9 cellular contexts compared by ENCODE assay signal in the genomic region with DNA sequence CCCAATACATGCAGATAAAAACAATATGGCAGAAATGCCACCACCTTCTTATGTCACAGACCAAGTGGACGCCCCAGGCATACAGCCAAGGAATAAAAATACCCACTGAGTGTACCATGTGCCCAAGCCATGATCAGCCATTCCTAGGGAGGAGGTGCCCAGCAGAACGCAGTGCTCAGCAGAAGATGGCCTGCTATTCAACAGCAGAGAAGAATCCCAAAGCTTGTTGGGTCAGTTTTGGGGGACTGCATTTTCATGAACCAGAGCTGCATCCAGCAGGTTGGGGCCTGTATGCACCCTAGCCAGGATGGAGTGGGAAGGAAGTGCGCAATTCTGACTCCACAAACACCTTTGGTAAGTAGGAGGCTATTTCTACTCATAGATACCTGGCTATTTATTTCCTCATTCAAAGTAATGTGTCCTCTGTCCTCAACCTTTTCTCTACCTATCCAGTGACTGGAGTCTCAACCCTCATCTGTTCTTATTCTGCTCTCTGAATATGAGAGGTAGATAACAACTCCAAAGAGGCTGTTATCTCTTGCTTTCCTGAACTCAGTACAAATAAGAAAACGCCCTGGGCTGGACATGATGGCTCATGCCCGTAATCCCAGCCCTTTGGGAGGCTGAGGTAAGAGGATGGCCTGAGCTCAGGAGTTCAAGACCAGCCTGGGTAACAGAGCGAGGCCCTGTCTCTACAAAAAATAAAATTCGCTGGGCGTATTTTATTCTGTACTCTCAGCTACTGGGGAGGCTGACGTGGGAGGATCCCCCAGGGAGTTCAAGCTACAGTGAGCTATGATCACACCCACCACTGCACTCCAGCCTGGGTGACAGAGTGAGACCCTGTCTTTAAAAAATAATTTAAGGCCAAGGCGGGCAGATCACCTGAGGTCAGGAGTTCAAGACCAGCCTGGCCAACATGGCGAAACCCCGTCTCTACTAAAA. TPM values are rescaled to one million over a fixed set of nuclear protein-coding genes. Genes with fewer than 3 reads are reported as not detected.
A peak's percentile ranks its signal among the peaks of the same experiment; 100 is the strongest.
DNase-seq lines count a peak whose midpoint lies in the region; ATAC-seq, FAIRE-seq and TF ChIP-seq lines count a peak whose summit lies in the region.
"Had no signal": no experiment of that assay in that cellular context is flagged by ENCODE, and none has a peak within 500 bp of the region (broad histone marks: within the 10 kb centered on the region; RNA-seq: fewer than 3 reads in every experiment).

No MANE protein-coding gene starts in this region.

- FAIRE-seq in H54 (lab: Jason Lieb, UNC): no peak

- H3K9me3 Mint-ChIP-seq in effector memory CD8-positive, alpha-beta T cell: no peaks in the 10 kb centered on the region
- peaks cover 0 to 3% (median 0%) of the 10 kb centered on the region in 11 donors for H3K9me3 Mint-ChIP-seq in naive thymus-derived CD4-positive, alpha-beta T cell

- peaks cover 10 to 11% of the 10 kb centered on the region in 2 donors for H3K4me1 Mint-ChIP-seq in effector memory CD8-positive, alpha-beta T cell (ENCODE audit: low read depth in 2 of 2)
- H3K4me1 Mint-ChIP-seq in naive thymus-derived CD4-positive, alpha-beta T cell: peaks cover 13 to 29% (median 20%) of the 10 kb centered on the region in 7 donors

- H3K27ac ChIP-seq in ACC112 (ENCODE audit: low read depth, low read length): peak overlapping the region; percentile 91
- no peak overlapping the region for H3K27ac ChIP-seq in naive thymus-derived CD4-positive, alpha-beta T cell (ENCODE audit: low read depth, low read length)

- CTCF ChIA-PET in naive thymus-derived CD4-positive, alpha-beta T cell (lab: Charles Lee): interaction anchor here (0.6 kb wide), 1 partner anchor 24 kb away, joined by 3 read pairs; no protein-coding TSS in a partner anchor

- peak overlapping the region; percentile 69 to 76 for H3K4me3 Mint-ChIP-seq in effector memory CD8-positive, alpha-beta T cell
- H3K4me3 Mint-ChIP-seq in naive thymus-derived CD4-positive, alpha-beta T cell: peak overlapping the region in 7 of 10 donors; percentile 6 to 87 (median 42)

- H3K4me1 ChIP-seq in ACC112 (ENCODE audit: control insufficient read depth, insufficient read depth, low read length, unreplicated experiment): peaks cover 38% of the 10 kb centered on the region
- H3K4me1 ChIP-seq in naive thymus-derived CD4-positive, alpha-beta T cell (ENCODE audit: control insufficient read depth in 2 of 2, insufficient read depth in 2 of 2, low read length in 2 of 2): peaks cover 11 to 17% of the 10 kb centered on the region in 2 donors

- ATAC-seq in HG03060 (IDR thresholded peaks at IDR 0.05; ENCODE audit: low read depth, unreplicated experiment): peak; percentile 34
- no peak for ATAC-seq in effector memory CD8-positive, alpha-beta T cell (replicated peaks)
- ATAC-seq in naive thymus-derived CD4-positive, alpha-beta T cell: no peak
- ATAC-seq in GM19035 (IDR thresholded peaks at IDR 0.05; ENCODE audit: unreplicated experiment): no peak

- H3K27me3 Mint-ChIP-seq in effector memory CD8-positive, alpha-beta T cell: no peaks in the 10 kb centered on the region
- H3K27me3 Mint-ChIP-seq in naive thymus-derived CD4-positive, alpha-beta T cell: no peaks in the 10 kb centered on the region

- POLR2A ChIA-PET in naive thymus-derived CD4-positive, alpha-beta T cell (lab: Charles Lee): interaction anchor here (0.7 to 2.3 kb wide), 3 partner anchors 15 to 65 kb away, joined by 3 to 10 read pairs (median 3); no protein-coding TSS in a partner anchor

- H3K9me3 ChIP-seq in naive thymus-derived CD4-positive, alpha-beta T cell (ENCODE audit: control insufficient read depth in 2 of 3, low read length in 3 of 3): no peaks in the 10 kb centered on the region

- peak overlapping the region; percentile 56 to 93 for H3K27ac Mint-ChIP-seq in effector memory CD8-positive, alpha-beta T cell
- peak overlapping the region in 7 of 9 donors; percentile 25 to 88 (median 53) for H3K27ac Mint-ChIP-seq in naive thymus-derived CD4-positive, alpha-beta T cell

- H3K79me2 ChIP-seq in ACC112 (ENCODE audit: control insufficient read depth, insufficient read depth, low read length, unreplicated experiment): peaks cover 28% of the 10 kb centered on the region

- no peak for TF ChIP-seq POLR2A in H54 (IDR thresholded peaks at IDR 0.05; ENCODE audit: low read depth, low read length)

- H2AFZ ChIP-seq in ACC112 (ENCODE audit: low read length, unreplicated experiment): peak overlapping the region; percentile 16

- H3K36me3 Mint-ChIP-seq in effector memory CD8-positive, alpha-beta T cell (ENCODE audit: insufficient read depth): peaks cover 18% of the 10 kb centered on the region
- H3K36me3 Mint-ChIP-seq in naive thymus-derived CD4-positive, alpha-beta T cell: no peaks in the 10 kb centered on the region

- H3K36me3 ChIP-seq in ACC112 (ENCODE audit: insufficient read depth, low read length): no peaks in the 10 kb centered on the region
- H3K36me3 ChIP-seq in naive thymus-derived CD4-positive, alpha-beta T cell (ENCODE audit: control insufficient read depth in 2 of 3, insufficient read depth in 3 of 3, low read length in 3 of 3): peaks cover 0 to 5% (median 0%) of the 10 kb centered on the region in 3 experiments

- H3K4me3 ChIP-seq in ACC112 (ENCODE audit: low read depth, low read length): no peak overlapping the region
- H3K4me3 ChIP-seq in naive thymus-derived CD4-positive, alpha-beta T cell (ENCODE audit: low read length): no peak overlapping the region

- DNase-seq in effector memory CD8-positive, alpha-beta T cell: no peak
- no peak for DNase-seq in naive thymus-derived CD4-positive, alpha-beta T cell
- no peak for DNase-seq in GM03348 (ENCODE audit: low spot score)
- no peak for DNase-seq in SIG-M5 treated with dmso at 0.1 percent for 504 hours (lab: John Stamatoyannopoulos, UW; ENCODE audit: unreplicated experiment)
- DNase-seq in H54 (ENCODE audit: insufficient read length, low spot score): no peak
- DNase-seq: stimulated activated CD4-positive, alpha-beta T cell treated with anti-CD3 and anti-CD28 coated beads, Interleukin-2, amount 100 ng/mL, for 48 hours had no signal

- H3K27me3 ChIP-seq in ACC112 (ENCODE audit: insufficient read depth, low read length): no peaks in the 10 kb centered on the region
- no peaks in the 10 kb centered on the region for H3K27me3 ChIP-seq in naive thymus-derived CD4-positive, alpha-beta T cell (ENCODE audit: control insufficient read depth in 2 of 2, insufficient read depth in 2 of 2, low read length in 2 of 2)

- intact Hi-C loops in naive thymus-derived CD4-positive, alpha-beta T cell (cut with micrococcal nuclease): no loop called here

RNA-seq across cellular contexts. Expression of gene PLEKHM2, which starts 2.5 kb away (rescaled TPM):
- 10 to 100 TPM; 53.6 to 78.6 (median 68.1) TPM for total RNA-seq in naive thymus-derived CD4-positive, alpha-beta T cell
- 10 to 100 TPM in 1 of 2 donors, 1 to 10 TPM in 1; 4.3 to 10.0 TPM for polyA plus RNA-seq in naive thymus-derived CD4-positive, alpha-beta T cell

RNA-seq across cellular contexts. Expression of gene SLC25A34, which starts 54.4 kb away (rescaled TPM):
- 1 to 10 TPM; 1.5 to 4.6 (median 2.1) TPM for total RNA-seq in naive thymus-derived CD4-positive, alpha-beta T cell
- under 1 TPM in 1 of 2 donors, not detected in 1; 0.08 TPM for polyA plus RNA-seq in naive thymus-derived CD4-positive, alpha-beta T cell
